Comparison of ENCODE assay signal across 27 cellular contexts in genomic region chr1:24114753-24115152, GRCh38. TPM values are rescaled to one million over a fixed set of nuclear protein-coding genes. Genes with fewer than 3 reads are reported as not detected.
"Had no signal": no experiment of that assay in that cellular context is flagged by ENCODE, and none has a peak within 500 bp of the region (broad histone marks: within the 10 kb centered on the region; RNA-seq: fewer than 3 reads in every experiment).

No MANE protein-coding gene starts in this region.

- H3K27ac ChIP-seq: neural progenitor cell, ovary, parathyroid adenoma, psoas muscle, skin epidermis, stomach, thoracic aorta, thyroid gland, tibial nerve, upper lobe of left lung, vagina had no signal

- H3K4me3 ChIP-seq: neural progenitor cell, ovary, psoas muscle, skin epidermis, smooth muscle cell, stomach, thoracic aorta, thyroid gland, tibial nerve, upper lobe of left lung, vagina had no signal

- H3K4me2 ChIP-seq: neural progenitor cell, smooth muscle cell had no signal

- H3K27me3 ChIP-seq: neural progenitor cell, ovary, thyroid gland, upper lobe of left lung, vagina had no signal

- FAIRE-seq: urothelium cell line had no signal

- H3K9ac ChIP-seq: neural progenitor cell, parathyroid adenoma had no signal

- H3K79me2 ChIP-seq: parathyroid adenoma had no signal

- H3K36me3 ChIP-seq: neural progenitor cell, ovary, stomach, thoracic aorta, thyroid gland, tibial nerve, upper lobe of left lung, vagina had no signal

- H2AFZ ChIP-seq: neural progenitor cell, parathyroid adenoma had no signal

- H3K4me1 ChIP-seq: parathyroid adenoma had no signal

- DNase-seq: natural killer cell; occipital lobe; ovary; right cardiac atrium; stimulated activated CD4-positive, alpha-beta T cell treated with anti-CD3 and anti-CD28 coated beads, Interleukin-15, amount 100 ng/mL, for 24 hours; stimulated activated CD4-positive, alpha-beta T cell treated with anti-CD3 and anti-CD28 coated beads, Interleukin-2, amount 100 ng/mL, for 24 hours; stimulated activated CD4-positive, alpha-beta T cell treated with anti-CD3 and anti-CD28 coated beads, Interleukin-2, amount 100 ng/mL, for 48 hours; stimulated activated CD4-positive, alpha-beta T cell treated with anti-CD3 and anti-CD28 coated beads, Interleukin-4, amount 100 ng/mL, for 24 hours; stimulated activated naive B cell treated with anti-CD40 and anti-IgM and Interleukin-4, amounts not matched to agents 10 μg/mL and 1 μg/mL and 100 μg/mL, for 72 hours; stimulated activated naive CD4-positive, alpha-beta T cell treated with Interleukin-2 at 50 U/mL for 16 hours; stomach; thyroid gland; trophoblast cell; upper lobe of left lung had no signal

- H3K9me3 ChIP-seq: ovary, psoas muscle, stomach, thoracic aorta, thyroid gland, tibial nerve, upper lobe of left lung, vagina had no signal

- ATAC-seq: natural killer cell; psoas muscle; right cardiac atrium; sciatic nerve; stimulated activated effector memory CD8-positive, alpha-beta T cell treated with anti-CD3 and anti-CD28 coated beads, Interleukin-12 subunit alpha, Interleukin-12 subunit beta, amount 100 ng/mL, for 72 hours; stimulated activated naive B cell treated with anti-CD40 and anti-IgM and Interleukin-4, amounts not matched to agents 10 μg/mL and 1 μg/mL and 100 μg/mL, for 72 hours had no signal

RNA-seq across cellular contexts. Expression of gene MYOM3, which starts 2.8 kb away (rescaled TPM):
- polyA plus RNA-seq: neural cell had no signal

RNA-seq across cellular contexts. Expression of gene IL22RA1, which starts 28.2 kb away (rescaled TPM):
- total RNA-seq: natural killer cell, occipital lobe, sciatic nerve, temporal lobe, tibial nerve had no signal
- polyA plus RNA-seq: neural cell, smooth muscle cell had no signal
